Comparison of ENCODE assay signal across 8 cellular contexts in the genomic region with DNA sequence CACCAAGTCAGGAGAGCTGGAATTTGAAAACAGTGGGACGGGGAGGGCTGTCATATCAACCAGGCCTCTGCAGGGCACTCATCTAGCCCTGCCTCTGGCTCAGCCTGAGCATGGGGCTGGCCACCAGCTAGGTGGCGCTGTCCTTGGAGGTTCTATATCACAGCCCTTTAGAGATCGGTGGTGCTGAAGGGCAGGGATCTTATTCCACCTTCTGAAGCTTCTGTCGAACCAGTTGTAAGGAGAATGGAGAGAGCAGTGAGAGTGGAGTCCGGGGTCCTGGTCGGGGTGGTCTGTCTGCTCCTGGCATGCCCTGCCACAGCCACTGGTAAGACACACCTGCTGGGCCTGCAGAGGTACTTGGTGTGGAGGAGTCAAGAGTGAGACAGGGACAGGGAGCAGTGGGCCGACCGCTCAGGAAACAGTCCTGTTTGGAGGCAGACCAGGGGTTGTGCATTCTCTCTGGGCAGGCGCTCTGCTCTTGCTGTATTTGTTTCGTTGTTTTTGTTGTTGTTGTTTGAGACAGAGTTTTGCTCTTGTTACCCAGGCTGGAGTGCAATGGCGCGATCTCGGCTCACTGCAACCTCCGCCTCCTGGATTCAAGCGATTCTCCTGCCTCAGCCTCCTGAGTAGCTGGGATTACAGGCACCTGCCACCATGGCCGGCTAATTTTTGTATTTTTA. TPM values are rescaled to one million over a fixed set of nuclear protein-coding genes. Genes with fewer than 3 reads are reported as not detected.
DNase-seq lines count a peak whose midpoint lies in the region; ATAC-seq, FAIRE-seq and TF ChIP-seq lines count a peak whose summit lies in the region.

A gene with protein sequence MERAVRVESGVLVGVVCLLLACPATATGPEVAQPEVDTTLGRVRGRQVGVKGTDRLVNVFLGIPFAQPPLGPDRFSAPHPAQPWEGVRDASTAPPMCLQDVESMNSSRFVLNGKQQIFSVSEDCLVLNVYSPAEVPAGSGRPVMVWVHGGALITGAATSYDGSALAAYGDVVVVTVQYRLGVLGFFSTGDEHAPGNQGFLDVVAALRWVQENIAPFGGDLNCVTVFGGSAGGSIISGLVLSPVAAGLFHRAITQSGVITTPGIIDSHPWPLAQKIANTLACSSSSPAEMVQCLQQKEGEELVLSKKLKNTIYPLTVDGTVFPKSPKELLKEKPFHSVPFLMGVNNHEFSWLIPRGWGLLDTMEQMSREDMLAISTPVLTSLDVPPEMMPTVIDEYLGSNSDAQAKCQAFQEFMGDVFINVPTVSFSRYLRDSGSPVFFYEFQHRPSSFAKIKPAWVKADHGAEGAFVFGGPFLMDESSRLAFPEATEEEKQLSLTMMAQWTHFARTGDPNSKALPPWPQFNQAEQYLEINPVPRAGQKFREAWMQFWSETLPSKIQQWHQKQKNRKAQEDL (plus strand): TSS at position 202 of the 680 bp plus-strand sequence. CDS start 42 bp downstream, at position 244.

- no peak within 1 kb of the TSS for H2BK5ac ChIP-seq in H1 (ENCODE audit: low read depth, low read length)

- DNase-seq in NCI-H446 treated with DMSO at 0.1 percent for 48 hours (lab: John Stamatoyannopoulos, UW) (peak; percentile 26), H1 (ENCODE audit: low read depth in 1 of 2, low spot score in 2 of 2) (peak; percentile 79 to 87), mucosa of descending colon (peak; percentile 88 to 93 (median 91))
- peak; percentile 29 for DNase-seq in activated CD4-positive, alpha-beta T cell treated with anti-CD3 and anti-CD28 coated beads for 1 hour
- DNase-seq in stimulated activated naive CD8-positive, alpha-beta T cell treated with anti-CD3 and anti-CD28 coated beads, Interleukin-15, amount 100 ng/mL, for 72 hours, result peak; percentile 70 to 74

- no peaks in the 10 kb centered on the region; the same call in 1 of the 2 replicates for H3K23me2 ChIP-seq in H1 (ENCODE audit: low read depth, low read length)

- no peak within 1 kb of the TSS for H2BK12ac ChIP-seq in H1 (ENCODE audit: low read depth, low read length)

- H3K4me2 ChIP-seq in H1 (ENCODE audit: insufficient read depth in 1 of 2, low read depth in 2 of 2, low read length in 2 of 2), result peak within 1 kb of the TSS; percentile 35 to 57; a peak in 3 of 4 replicates

- peak within 1 kb of the TSS in 1 of 4 experiments; percentile 20; a peak in 1 of 7 replicates for H3K9ac ChIP-seq in H1 (replicated peaks in 1 of 4; ENCODE audit: extremely low read depth in 1 of 4, low read depth in 3 of 4, low read length in 3 of 4)

- H3K14ac ChIP-seq in H1 (ENCODE audit: insufficient read length), result no peak within 1 kb of the TSS

- intact Hi-C loops in mucosa of descending colon (cut with DNase I, micrococcal nuclease), result no loop called here

- H4K20me1 ChIP-seq in H1 (replicated peaks in 1 of 2; ENCODE audit: control insufficient read depth in 1 of 2, insufficient read depth in 2 of 2, low read length in 2 of 2), result peaks cover 0 to 1% of the 10 kb centered on the region in 2 experiments

- peak within 1 kb of the TSS; percentile 54 to 55 for H3K27ac Mint-ChIP-seq in stimulated activated naive CD8-positive, alpha-beta T cell treated with anti-CD3 and anti-CD28 coated beads, Interleukin-15, amount 100 ng/mL, for 72 hours

- ATAC-seq in HG03045 (IDR thresholded peaks at IDR 0.05; ENCODE audit: unreplicated experiment) (peak; percentile 58), mucosa of descending colon (peak; percentile 84)
- ATAC-seq in stimulated activated naive CD8-positive, alpha-beta T cell treated with anti-CD3 and anti-CD28 coated beads, Interleukin-15, amount 100 ng/mL, for 72 hours, result peak; percentile 98

- no peak within 1 kb of the TSS for H3K23ac ChIP-seq in H1 (ENCODE audit: insufficient read length)

- H3K18ac ChIP-seq in H1 (ENCODE audit: extremely low read depth, low read length), result no peak within 1 kb of the TSS

- POLR2A ChIA-PET in H1 (lab: Charles Lee; ENCODE audit: partially characterized antibody), result interaction anchor here (0.6 to 1.7 kb wide), 2 partner anchors 12 to 148 kb away, joined by 3 to 6 read pairs; no protein-coding TSS in a partner anchor

- no peaks in the 10 kb centered on the region for H3K9me3 Mint-ChIP-seq in stimulated activated naive CD8-positive, alpha-beta T cell treated with anti-CD3 and anti-CD28 coated beads, Interleukin-15, amount 100 ng/mL, for 72 hours

- peaks cover 8% of the 10 kb centered on the region for H3K27me3 Mint-ChIP-seq in stimulated activated naive CD8-positive, alpha-beta T cell treated with anti-CD3 and anti-CD28 coated beads, Interleukin-15, amount 100 ng/mL, for 72 hours

- no peak within 1 kb of the TSS for H4K91ac ChIP-seq in H1 (replicated peaks; ENCODE audit: insufficient read length, low read length)

- peak within 1 kb of the TSS; percentile 94 for H2AFZ ChIP-seq in H1 (ENCODE audit: low read length)

- no peak within 1 kb of the TSS for H2AK5ac ChIP-seq in H1 (ENCODE audit: low read depth, low read length)

- H4K5ac ChIP-seq in H1 (ENCODE audit: insufficient read length, low read depth, low read length), result no peak within 1 kb of the TSS

- peak; percentile 81 for FAIRE-seq in H1 (lab: Jason Lieb, UNC)

- TF ChIP-seq CTCF in 22Rv1 (IDR thresholded peaks at IDR 0.05), result peak; percentile 97
- TF ChIP-seq CTCF in GM12872 (IDR thresholded peaks at IDR 0.05; ENCODE audit: insufficient read depth, low read depth, low read length), result peak; percentile 92
- peak; percentile 97 to 99 (median 99) for TF ChIP-seq CTCF in H1 (IDR thresholded peaks at IDR 0.05; ENCODE audit: control extremely low read depth in 1 of 3, insufficient read depth in 1 of 3, low read depth in 1 of 3, low read length in 3 of 3)
- peak; percentile 81 for TF ChIP-seq CTCF in mucosa of descending colon (IDR thresholded peaks at IDR 0.05)

- TF ChIP-seq POLR2A in H1 (IDR thresholded peaks at IDR 0.05; ENCODE audit: control extremely low read depth in 1 of 2, low read depth in 2 of 2, low read length in 2 of 2), result peak in 1 of 2 experiments; percentile 37; a peak in 1 of 3 replicates

- no peak within 1 kb of the TSS for H2BK120ac ChIP-seq in H1 (replicated peaks; ENCODE audit: low read depth, low read length)

- H3K4me3 Mint-ChIP-seq in stimulated activated naive CD8-positive, alpha-beta T cell treated with anti-CD3 and anti-CD28 coated beads, Interleukin-15, amount 100 ng/mL, for 72 hours, result peak within 1 kb of the TSS; percentile 68 to 77

- H3K79me1 ChIP-seq in H1 (ENCODE audit: low read depth, low read length), result no peaks in the 10 kb centered on the region

- no peak within 1 kb of the TSS for H3K4ac ChIP-seq in H1 (replicated peaks; ENCODE audit: insufficient read length, low read depth, low read length)

- 52% methylated on average over 13 of the region's 16 CpGs; no CpG with 5 or more reads in 1 of the 2 experiments for WGBS in H1 (ENCODE audit: extremely low coverage in 1 of 2, insufficient coverage in 1 of 2, insufficient read length in 1 of 2, insufficient replicate concordance in 2 of 2, low coverage in 1 of 2, low lambda C conversion rate in 2 of 2, missing lambda C conversion rate in 1 of 2), 2 experiments

- no peak within 1 kb of the TSS for H2BK15ac ChIP-seq in H1 (ENCODE audit: low read length)

- no peaks in the 10 kb centered on the region for H3K36me3 ChIP-seq in H1 (ENCODE audit: control insufficient read depth in 2 of 4, insufficient read depth in 4 of 4, low read length in 3 of 4)
- H3K36me3 ChIP-seq in mucosa of descending colon (ENCODE audit: low read depth), result no peaks in the 10 kb centered on the region

- peak within 1 kb of the TSS; percentile 71 for H3K27ac ChIP-seq in 22Rv1
- H3K27ac ChIP-seq in H1 (ENCODE audit: low read depth, low read length), result no peak within 1 kb of the TSS

- no peak within 1 kb of the TSS for H2BK20ac ChIP-seq in H1 (ENCODE audit: low read length)

- H3K4me1 ChIP-seq in H1 (replicated peaks in 1 of 4; ENCODE audit: control insufficient read depth in 3 of 4, insufficient read depth in 4 of 4, low read length in 3 of 4), result peaks cover 0 to 3% (median under 1%) of the 10 kb centered on the region in 4 experiments; a peak in 3 of 7 replicates
- H3K4me1 ChIP-seq in mucosa of descending colon (ENCODE audit: low read depth), result peaks cover 33% of the 10 kb centered on the region

- TF ChIP-seq RAD21 in H1 (IDR thresholded peaks at IDR 0.05 in 1 of 2, conservative IDR thresholded peaks at IDR 0.05 in 1 of 2; ENCODE audit: low read depth in 2 of 2, low read length in 2 of 2), result peak; percentile 33 to 48; a peak in 3 of 4 replicates

- no peak for TF ChIP-seq EP300 in H1 (IDR thresholded peaks at IDR 0.05; ENCODE audit: borderline replicate concordance in 1 of 2, low read depth in 2 of 2, low read length in 2 of 2)

- H3K4me1 Mint-ChIP-seq in stimulated activated naive CD8-positive, alpha-beta T cell treated with anti-CD3 and anti-CD28 coated beads, Interleukin-15, amount 100 ng/mL, for 72 hours, result peaks cover 34% of the 10 kb centered on the region

- H4K8ac ChIP-seq in H1 (ENCODE audit: extremely low read depth, insufficient read depth, low read length), result 0 out of 2 replicates have a peak within 1 kb of the TSS, but pooled peaks have one; percentile 75

- H3K9me3 ChIP-seq in H1 (ENCODE audit: insufficient read depth in 2 of 2, low read depth in 1 of 2, low read length in 1 of 2), result no peaks in the 10 kb centered on the region
- no peaks in the 10 kb centered on the region for H3K9me3 ChIP-seq in mucosa of descending colon

- H3K79me2 ChIP-seq in H1 (ENCODE audit: control insufficient read depth in 1 of 2, insufficient read depth in 2 of 2, low read length in 2 of 2), result no peaks in the 10 kb centered on the region

- H3K4me3 ChIP-seq in H1 (ENCODE audit: extremely low read depth in 1 of 4, insufficient read depth in 2 of 4, low read depth in 3 of 4, low read length in 4 of 4), result peak within 1 kb of the TSS; percentile 8 to 50 (median 24); a peak in 6 of 8 replicates
- no peak within 1 kb of the TSS for H3K4me3 ChIP-seq in mucosa of descending colon

- H3K56ac ChIP-seq in H1 (replicated peaks; ENCODE audit: insufficient read length, low read depth, low read length), result no peak within 1 kb of the TSS

- CTCF ChIA-PET in H1 (lab: Charles Lee; ENCODE audit: partially characterized antibody), result interaction anchor here (0.6 to 12.2 kb wide), 37 partner anchors 8 to 616 kb away, joined by 3 to 130 read pairs (median 4); a partner anchor contains a TSS

- H3K27me3 ChIP-seq in H1 (replicated peaks in 1 of 4; ENCODE audit: control insufficient read depth in 3 of 4, extremely low read depth in 1 of 4, insufficient read depth in 3 of 4, low read length in 3 of 4), result no peaks in the 10 kb centered on the region

RNA-seq across cellular contexts. Expression of the gene that starts here (rescaled TPM):
- total RNA-seq in H1 (2021; fragmentation: NEBNext Ultra II Directional; extraction: Animal tissue kit (Norgen Biotek cat#: 25700)), result 1.6 and 1.7 TPM in 2 replicates
- polyA plus RNA-seq in H1 (2011; rRNA removed), result 2.2 and 2.8 TPM in 2 replicates
- polyA plus RNA-seq in H1 (2011; cell fraction: cytosol; rRNA removed), result 3.4 TPM
- 13.2 TPM for polyA plus RNA-seq in H1 (2011; cell fraction: nucleus; rRNA removed)
- polyA plus RNA-seq in H1 (2012, experiment 1 of 2), result 1.1 to 3.7 TPM (median 2.0 TPM) in 4 replicates
- polyA plus RNA-seq in H1 (2012, experiment 2 of 2), result 0.67 TPM
- 1.7 TPM for polyA plus RNA-seq in H1 (2013, experiment 1 of 2)
- 1.3 TPM for polyA plus RNA-seq in H1 (2013, experiment 2 of 2)
- polyA minus RNA-seq in H1 (2011; rRNA and poly(A)+ RNA removed), result 2.4 and 2.9 TPM in 2 replicates
- 0.59 TPM for polyA minus RNA-seq in H1 (2011; cell fraction: cytosol; rRNA and poly(A)+ RNA removed)
- 12.5 TPM for polyA minus RNA-seq in H1 (2011; cell fraction: nucleus; rRNA and poly(A)+ RNA removed)
- total RNA-seq in mucosa of descending colon, result 100 to 1,000 TPM in 2 of 3 donors, 10 to 100 TPM in 1; 86.5 to 264 (median 199) TPM

Comparison
In these comparisons a context has a peak if more than half of its experiments do, and no peak if none do; other contexts are left out.
1. RNA of the gene that starts here (total RNA-seq): 86.5 to 264 TPM in mucosa of descending colon; 1.6 to 1.7 TPM in H1; every median in the first group is over 10 times any median in the second.
2. DNase-seq: peak in every context shown above with its lines; median percentile 91 in mucosa of descending colon; 83 in H1; 72 in stimulated activated naive CD8-positive, alpha-beta T cell treated with anti-CD3 and anti-CD28 coated beads, Interleukin-15, amount 100 ng/mL, for 72 hours; 29 in activated CD4-positive, alpha-beta T cell treated with anti-CD3 and anti-CD28 coated beads for 1 hour; 26 in NCI-H446 treated with DMSO at 0.1 percent for 48 hours.
3. Peak in every context shown above with its lines, with median percentiles within 50 percentile points of each other: CTCF ChIP-seq and ATAC-seq.